Comparison of ENCODE assay signal across 1 cellular context in genomic region chr18:26415041-26415440, GRCh38.
TF ChIP-seq lines count a peak whose summit lies in the region.

No MANE protein-coding gene starts in this region.

TF ChIP-seq in H1, 55 proteins besides CTCF, POLR2A, EP300 and RAD21:
- TF ChIP-seq ATF3 (IDR thresholded peaks at IDR 0.05; ENCODE audit: insufficient read depth, low read depth, low read length) (no peak), TAF7 (optimal IDR thresholded peaks at IDR 0.05; ENCODE audit: borderline replicate concordance, low read depth, low read length) (no peak), PHF8 (conservative IDR thresholded peaks at IDR 0.05; ENCODE audit: low read depth, low read length) (no peak), BRCA1 (IDR thresholded peaks at IDR 0.05; ENCODE audit: low read depth, low read length) (no peak), MAX (IDR thresholded peaks at IDR 0.05) (no peak), KDM5A (IDR thresholded peaks at IDR 0.05; ENCODE audit: low read length) (no peak), JUN (IDR thresholded peaks at IDR 0.05; ENCODE audit: low read depth, low read length) (no peak), KDM1A (IDR thresholded peaks at IDR 0.05; ENCODE audit: borderline replicate concordance, low read length) (no peak), CEBPB (IDR thresholded peaks at IDR 0.05; ENCODE audit: low read depth, low read length) (no peak), JUND (IDR thresholded peaks at IDR 0.05; ENCODE audit: low read length) (no peak), GABPA (IDR thresholded peaks at IDR 0.05; ENCODE audit: borderline replicate concordance, insufficient read depth, low read length) (no peak), POLR2AphosphoS5 (IDR thresholded peaks at IDR 0.05; ENCODE audit: low read depth, low read length) (no peak), CHD1 (IDR thresholded peaks at IDR 0.05; ENCODE audit: low read depth, low read length) (no peak), TEAD4 (IDR thresholded peaks at IDR 0.05; ENCODE audit: low read depth, low read length) (no peak), MAFK (IDR thresholded peaks at IDR 0.05; ENCODE audit: low read depth, low read length) (no peak), CREB1 (IDR thresholded peaks at IDR 0.05) (no peak), POU5F1 (IDR thresholded peaks at IDR 0.05; ENCODE audit: low read depth, low read length) (no peak), RNF2 (IDR thresholded peaks at IDR 0.05; ENCODE audit: borderline replicate concordance, low read depth, low read length, missing control alignments, poor library complexity, severe bottlenecking) (no peak), SP4 (IDR thresholded peaks at IDR 0.05; ENCODE audit: low read length) (no peak), FOSL1 (IDR thresholded peaks at IDR 0.05; ENCODE audit: insufficient read depth, low read depth, low read length) (no peak)
